Comparison of ENCODE assay signal across 10 cellular contexts in genomic region chr3:182937293-182938051, GRCh38. TPM values are rescaled to one million over a fixed set of nuclear protein-coding genes. Genes with fewer than 3 reads are reported as not detected.
DNase-seq lines count a peak whose midpoint lies in the region; ATAC-seq lines count a peak whose summit lies in the region.
"Had no signal": no experiment of that assay in that cellular context is flagged by ENCODE, and none has a peak within 500 bp of the region (broad histone marks: within the 10 kb centered on the region; RNA-seq: fewer than 3 reads in every experiment).

No MANE protein-coding gene starts in this region.

- peak; percentile 86 for ATAC-seq in HG02623 (IDR thresholded peaks at IDR 0.05; ENCODE audit: unreplicated experiment)
- peak; percentile 78 for ATAC-seq in memory B cell (ENCODE audit: low read depth)

- no peak overlapping the region for H3K27ac Mint-ChIP-seq in memory B cell

- DNase-seq in NCI-H82 (lab: John Stamatoyannopoulos, UW) (peak; percentile 42), NCI-H82 treated with DMSO at 0.1 percent for 48 hours (lab: John Stamatoyannopoulos, UW; ENCODE audit: unreplicated experiment) (no peak), LHCN-M2 (ENCODE audit: low read depth) (peak; percentile 29), memory B cell (ENCODE audit: low spot score in 2 of 2) (no peak), kidney glomerular epithelial cell (lab: John Stamatoyannopoulos, UW) (no peak), cortex of kidney (lab: John Stamatoyannopoulos, UW) (no peak)
- no peak for DNase-seq in activated T-cell treated with anti-CD3 and anti-CD28 coated beads, Interleukin-2, amount 50 U/mL, for 48 hours
- DNase-seq: anterior cingulate cortex, NCI-H2081 treated with DMSO at 0.1 percent for 48 hours had no signal

- H3K4me1 Mint-ChIP-seq in memory B cell: peaks cover 6% of the 10 kb centered on the region

- H3K36me3 Mint-ChIP-seq in memory B cell: peaks cover 3% of the 10 kb centered on the region

- no peaks in the 10 kb centered on the region for H3K27me3 Mint-ChIP-seq in memory B cell

- no peak overlapping the region for H3K4me3 Mint-ChIP-seq in memory B cell

- H3K9me3 Mint-ChIP-seq in memory B cell: no peaks in the 10 kb centered on the region

RNA-seq across cellular contexts. Expression of gene DCUN1D1, which starts 42.9 kb away (rescaled TPM):
- 25.0 and 26.2 TPM in 2 replicates for total RNA-seq in LHCN-M2 (2014; rRNA removed)
- 6.9 TPM for polyA plus RNA-seq in LHCN-M2 (2012)

Comparison
In these comparisons a context has a peak if more than half of its experiments do, and no peak if none do; other contexts are left out.
1. DNase-seq: peak in NCI-H82 (single experiment) and LHCN-M2 (single experiment); none in NCI-H82 treated with DMSO at 0.1 percent for 48 hours (single experiment), memory B cell (0 of 2), activated T-cell treated with anti-CD3 and anti-CD28 coated beads, Interleukin-2, amount 50 U/mL, for 48 hours (0 of 2), kidney glomerular epithelial cell (single experiment) and cortex of kidney (single experiment).